ENCODE assay signal across 9 cellular contexts in genomic region chr13:37701972-37702371, GRCh38.
DNase-seq lines count a peak whose midpoint lies in the region; ATAC-seq and TF ChIP-seq lines count a peak whose summit lies in the region.
"Had no signal": no experiment of that assay in that cellular context is flagged by ENCODE, and none has a peak within 500 bp of the region (broad histone marks: within the 10 kb centered on the region; RNA-seq: fewer than 3 reads in every experiment).

No MANE protein-coding gene starts in this region.

- CTCF ChIA-PET in GM10248 (lab: Yijun Ruan, JAX): interaction anchor here (1.4 kb wide), 1 partner anchor 9 kb away, joined by 3 read pairs; no protein-coding TSS in a partner anchor

- POLR2A ChIA-PET in GM10248 (lab: Yijun Ruan, JAX): no interaction called here

- DNase-seq in EL (peak; percentile 98), RKO (ENCODE audit: low spot score) (peak; percentile 63), fibroblast of gingiva (ENCODE audit: low read depth) (peak; percentile 92), sciatic nerve (ENCODE audit: low spot score) (no peak), GM10248 (ENCODE audit: extremely low spot score) (no peak)
- DNase-seq in activated T-cell treated with anti-CD3 and anti-CD28 coated beads, Interleukin-2, amount 50 U/mL, for 1 hour: no peak
- DNase-seq: DMS 273 treated with DMSO at 0.1 percent for 48 hours had no signal

- ATAC-seq in sciatic nerve (peak; percentile 67), HG03135 (IDR thresholded peaks at IDR 0.05; ENCODE audit: unreplicated experiment) (no peak), GM21526 (IDR thresholded peaks at IDR 0.05; ENCODE audit: low FRiP score, unreplicated experiment) (no peak)

- no peak for TF ChIP-seq CTCF in GM10248 (IDR thresholded peaks at IDR 0.05; ENCODE audit: control extremely low read depth, extremely low read depth, low read depth, missing control alignments)

- intact Hi-C loops in sciatic nerve (cut with DNase I): no loop called here

Comparison
In these comparisons a context has a peak if more than half of its experiments do, and no peak if none do; other contexts are left out.
1. DNase-seq: peak in EL (single experiment), RKO (single experiment) and fibroblast of gingiva (single experiment); none in sciatic nerve (single experiment), GM10248 (single experiment) and activated T-cell treated with anti-CD3 and anti-CD28 coated beads, Interleukin-2, amount 50 U/mL, for 1 hour (single experiment).